1 cellular context compared by ENCODE assay signal in the genomic region with DNA sequence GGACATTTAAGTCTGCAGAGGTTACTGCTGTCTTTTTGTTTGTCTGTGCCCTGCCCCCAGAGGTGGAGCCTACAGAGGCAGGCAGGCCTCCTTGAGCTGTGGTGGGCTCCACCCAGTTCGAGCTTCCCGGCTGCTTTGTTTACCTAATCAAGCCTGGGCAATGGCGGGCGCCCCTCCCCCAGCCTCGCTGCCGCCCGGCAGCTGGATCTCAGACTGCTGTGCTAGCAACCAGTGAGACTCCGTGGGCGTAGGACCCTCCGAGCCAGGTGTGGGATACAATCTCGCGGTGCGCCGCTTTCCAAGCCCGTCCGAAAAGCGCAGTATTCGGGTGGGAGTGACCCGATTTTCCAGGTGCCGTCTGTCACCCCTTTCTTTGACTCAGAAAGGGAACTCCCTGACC.
TF ChIP-seq lines count a peak whose summit lies in the region.

No MANE protein-coding gene starts in this region.

TF ChIP-seq in HepG2, 621 proteins besides CTCF, POLR2A, EP300 and RAD21:
- 0 out of 2 replicates have a peak, but pooled peaks have one; percentile 17 for TF ChIP-seq ZNF281 (CRISPR knock-in tag; IDR thresholded peaks at IDR 0.05; ENCODE audit: borderline replicate concordance)
